ENCODE assay signal across 2 cellular contexts in the genomic region with DNA sequence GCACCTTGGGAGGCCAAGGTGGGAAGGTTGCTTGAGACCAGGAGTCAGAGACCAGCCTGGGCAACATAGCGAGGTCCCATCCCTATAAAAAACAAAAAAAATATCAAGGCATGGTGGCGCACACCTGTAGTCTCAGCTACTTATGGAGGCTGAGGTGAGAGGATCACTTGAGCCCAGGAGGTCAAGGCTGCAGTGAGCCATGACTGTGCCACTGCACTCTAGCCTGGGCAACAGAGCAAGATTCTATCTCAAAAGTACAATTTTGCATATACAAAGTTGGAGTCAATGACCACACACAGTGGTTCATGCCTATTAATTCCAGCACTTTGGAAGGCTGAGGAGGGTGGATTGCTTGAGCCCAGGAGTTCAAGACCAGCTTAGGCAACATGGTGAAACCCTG.
TF ChIP-seq lines count a peak whose summit lies in the region.

No MANE protein-coding gene starts in this region.

TF ChIP-seq in HEK293, 187 proteins besides CTCF, POLR2A, EP300 and RAD21:
- peak; percentile 78; the same call in 1 of the 2 replicates for TF ChIP-seq ZNF121 (tag by site-specific recombination; IDR thresholded peaks at IDR 0.05)

TF ChIP-seq in WTC11, 78 proteins besides CTCF, POLR2A, EP300 and RAD21:
- TF ChIP-seq ZNF121 (CRISPR knock-in tag; IDR thresholded peaks at IDR 0.05): peak; percentile 56; the same call in 1 of the 2 replicates
